Comparison of ENCODE assay signal across 9 cellular contexts in the genomic region with DNA sequence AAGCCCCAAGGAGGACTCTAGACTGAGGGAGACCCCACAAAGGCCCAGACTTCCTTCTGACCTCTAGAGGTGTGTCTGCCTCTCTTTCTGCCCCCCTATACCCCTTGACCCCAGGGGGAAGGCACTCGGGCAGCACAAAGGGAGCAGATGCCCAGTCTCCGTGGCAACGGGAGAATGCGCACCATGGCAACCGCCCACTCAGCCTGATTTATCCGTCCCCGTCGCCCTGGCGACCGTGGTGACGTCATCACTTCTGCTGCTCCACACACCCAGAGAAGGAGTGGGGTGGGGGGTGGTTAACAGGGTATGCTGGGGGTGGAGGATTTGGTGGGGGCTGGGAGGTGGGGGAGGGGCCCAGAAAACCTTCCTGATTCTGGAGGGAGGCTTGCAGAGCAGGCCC. TPM values are rescaled to one million over a fixed set of nuclear protein-coding genes. Genes with fewer than 3 reads are reported as not detected.
DNase-seq lines count a peak whose midpoint lies in the region; ATAC-seq lines count a peak whose summit lies in the region.
"Had no signal": no experiment of that assay in that cellular context is flagged by ENCODE, and none has a peak within 500 bp of the region (broad histone marks: within the 10 kb centered on the region; RNA-seq: fewer than 3 reads in every experiment).

No MANE protein-coding gene starts in this region.

- no peaks in the 10 kb centered on the region for H3K36me3 Mint-ChIP-seq in activated naive CD8-positive, alpha-beta T cell treated with anti-CD3 and anti-CD28 coated beads for 36 hours
- no peaks in the 10 kb centered on the region for H3K36me3 Mint-ChIP-seq in memory B cell

- ATAC-seq in memory B cell (ENCODE audit: low read depth), result peak; percentile 74
- ATAC-seq in HG02642 (IDR thresholded peaks at IDR 0.05; ENCODE audit: poor library complexity, unreplicated experiment), result no peak
- no peak for ATAC-seq in GM19463 (IDR thresholded peaks at IDR 0.05; ENCODE audit: unreplicated experiment)
- no peak for ATAC-seq in HG02798 (IDR thresholded peaks at IDR 0.05; ENCODE audit: poor library complexity, unreplicated experiment)

- no peak overlapping the region for H3K27ac Mint-ChIP-seq in activated naive CD8-positive, alpha-beta T cell treated with anti-CD3 and anti-CD28 coated beads for 36 hours
- no peak overlapping the region for H3K27ac Mint-ChIP-seq in memory B cell
- H3K27ac Mint-ChIP-seq: activated B cell treated with CpG ODN at 0.5 μM for 24 hours had no signal

- H3K4me3 Mint-ChIP-seq in activated naive CD8-positive, alpha-beta T cell treated with anti-CD3 and anti-CD28 coated beads for 36 hours, result no peak overlapping the region
- no peak overlapping the region for H3K4me3 Mint-ChIP-seq in memory B cell
- H3K4me3 Mint-ChIP-seq: activated B cell treated with CpG ODN at 0.5 μM for 24 hours had no signal

- no peaks in the 10 kb centered on the region for H3K9me3 Mint-ChIP-seq in activated naive CD8-positive, alpha-beta T cell treated with anti-CD3 and anti-CD28 coated beads for 36 hours
- no peaks in the 10 kb centered on the region for H3K9me3 Mint-ChIP-seq in memory B cell
- H3K9me3 Mint-ChIP-seq: activated B cell treated with CpG ODN at 0.5 μM for 24 hours had no signal

- H3K4me1 Mint-ChIP-seq in activated naive CD8-positive, alpha-beta T cell treated with anti-CD3 and anti-CD28 coated beads for 36 hours, result no peaks in the 10 kb centered on the region
- H3K4me1 Mint-ChIP-seq in memory B cell, result peaks cover 10% of the 10 kb centered on the region

- DNase-seq in COR-L47 (lab: John Stamatoyannopoulos, UW) (peak; percentile 51), NCI-H1417 (lab: John Stamatoyannopoulos, UW) (peak; percentile 62 to 98 (median 93)), memory B cell (ENCODE audit: low spot score in 2 of 2) (no peak), mucosa of gallbladder (ENCODE audit: low spot score) (no peak)
- DNase-seq in activated naive CD8-positive, alpha-beta T cell treated with anti-CD3 and anti-CD28 coated beads for 36 hours, result peak; percentile 52
- DNase-seq: activated B cell treated with CpG ODN at 0.5 μM for 24 hours had no signal

- peaks cover 20% of the 10 kb centered on the region for H3K27me3 Mint-ChIP-seq in activated naive CD8-positive, alpha-beta T cell treated with anti-CD3 and anti-CD28 coated beads for 36 hours
- peaks cover 10% of the 10 kb centered on the region for H3K27me3 Mint-ChIP-seq in memory B cell

RNA-seq across cellular contexts. Expression of a gene that starts 6.4 kb away (rescaled TPM):
- not detected for total RNA-seq in activated naive CD8-positive, alpha-beta T cell treated with anti-CD3 and anti-CD28 coated beads for 36 hours
- total RNA-seq in mucosa of gallbladder, result 0.40 TPM
- total RNA-seq: activated B cell treated with CpG ODN at 0.5 μM for 24 hours had no signal

RNA-seq across cellular contexts. Expression of a gene that starts 11.1 kb away (rescaled TPM):
- total RNA-seq in activated naive CD8-positive, alpha-beta T cell treated with anti-CD3 and anti-CD28 coated beads for 36 hours, result not detected
- total RNA-seq in mucosa of gallbladder, result 0.95 TPM
- total RNA-seq: activated B cell treated with CpG ODN at 0.5 μM for 24 hours had no signal

RNA-seq across cellular contexts. Expression of a gene that starts 53.1 kb away (rescaled TPM):
- 100 to 1,000 TPM; 157 to 172 TPM for total RNA-seq in activated naive CD8-positive, alpha-beta T cell treated with anti-CD3 and anti-CD28 coated beads for 36 hours
- total RNA-seq in mucosa of gallbladder, result 57.7 TPM

Comparison
In these comparisons a context has a peak if more than half of its experiments do, and no peak if none do; other contexts are left out.
1. DNase-seq: peak in COR-L47 (single experiment), NCI-H1417 (3 of 3) and activated naive CD8-positive, alpha-beta T cell treated with anti-CD3 and anti-CD28 coated beads for 36 hours (single experiment); none in memory B cell (0 of 2) and mucosa of gallbladder (single experiment).